In the genomic region with DNA sequence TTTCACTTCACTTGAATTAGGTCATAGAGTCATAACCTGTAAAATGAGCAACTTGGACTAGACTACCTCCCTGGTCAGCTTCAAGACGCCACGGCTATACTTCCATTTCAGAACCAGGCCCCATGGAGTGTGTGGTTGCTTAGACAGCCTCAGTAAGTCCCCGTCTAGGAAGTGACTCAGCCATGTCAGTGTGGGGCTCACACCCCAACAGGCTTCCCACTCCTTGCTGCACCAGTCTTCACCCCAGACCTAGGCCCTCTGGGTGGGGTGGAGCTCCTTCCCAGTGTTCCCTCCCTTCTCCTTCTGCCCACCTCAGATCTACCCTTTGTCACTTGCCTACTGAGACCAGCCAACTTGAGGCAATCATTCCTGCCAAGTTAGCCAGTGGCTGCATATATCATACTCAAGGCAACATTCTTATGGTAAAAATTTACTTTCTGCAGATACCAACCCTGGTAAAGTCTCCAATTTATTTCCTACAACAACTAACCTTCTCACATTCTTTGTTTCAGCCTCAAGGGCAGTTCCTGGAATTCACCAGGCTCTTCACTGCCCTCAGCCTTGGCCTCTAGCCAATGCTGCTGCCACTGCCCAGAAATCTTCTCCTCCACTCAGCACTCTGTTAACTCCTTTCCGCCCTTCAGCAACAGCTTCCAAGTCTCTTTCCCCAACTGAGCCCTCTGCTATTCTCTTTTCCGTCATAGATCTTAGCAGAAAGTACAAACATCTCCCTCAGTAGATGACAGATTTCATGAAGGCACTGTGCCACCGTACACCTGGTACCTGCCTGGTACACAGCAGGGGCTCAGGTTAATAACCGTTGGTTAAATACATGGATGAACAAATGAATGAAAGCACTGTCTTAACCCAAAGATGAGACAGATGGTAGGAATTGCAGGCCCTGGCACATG, we compare ENCODE assay signal across 8 cellular contexts. TPM values are rescaled to one million over a fixed set of nuclear protein-coding genes. Genes with fewer than 3 reads are reported as not detected.
DNase-seq lines count a peak whose midpoint lies in the region; ATAC-seq, FAIRE-seq and TF ChIP-seq lines count a peak whose summit lies in the region.

No MANE protein-coding gene starts in this region.

- no peak overlapping the region for H3K4me3 ChIP-seq in RWPE2 (ENCODE audit: severe bottlenecking)
- no peak overlapping the region for H3K4me3 ChIP-seq in heart left ventricle
- H3K4me3 ChIP-seq in small intestine (ENCODE audit: low read depth in 1 of 2, low read length in 2 of 2): no peak overlapping the region

- H3K27me3 ChIP-seq in RWPE2 (ENCODE audit: insufficient read depth, poor library complexity, severe bottlenecking) (no peaks in the 10 kb centered on the region), heart left ventricle (no peaks in the 10 kb centered on the region), small intestine (ENCODE audit: control insufficient read depth in 2 of 2, insufficient read depth in 2 of 2, low read length in 2 of 2) (no peaks in the 10 kb centered on the region)

- H3K4me1 ChIP-seq in RWPE2 (ENCODE audit: insufficient read depth, poor library complexity, severe bottlenecking) (no peaks in the 10 kb centered on the region), heart left ventricle (peaks cover 0 to 60% (median 20%) of the 10 kb centered on the region in 12 donors), small intestine (ENCODE audit: control insufficient read depth in 2 of 2, insufficient read depth in 1 of 2, low read depth in 1 of 2, low read length in 1 of 2) (peaks cover 0 to 3% of the 10 kb centered on the region in 2 donors)

- FAIRE-seq in small intestine (lab: Jason Lieb, UNC): no peak

- ATAC-seq in RWPE2 (ENCODE audit: low read depth): peak; percentile 50; the same call in 2 of the 3 replicates
- peak; percentile 88 to 96 (median 92) for ATAC-seq in heart left ventricle
- no peak for ATAC-seq in GM21786 (IDR thresholded peaks at IDR 0.05; ENCODE audit: unreplicated experiment)

- H3K27ac ChIP-seq in RWPE2 (ENCODE audit: poor library complexity, severe bottlenecking): no peak overlapping the region
- peak overlapping the region in 7 of 12 donors; percentile 54 to 82 (median 74) for H3K27ac ChIP-seq in heart left ventricle
- no peak overlapping the region for H3K27ac ChIP-seq in small intestine (ENCODE audit: low read depth in 1 of 2, low read length in 1 of 2)

- intact Hi-C loops in heart left ventricle (cut with DNase I): loop anchor here in 3 of 10 donors (2.0 to 10.0 kb wide), 2 partner anchors 78 to 88 kb away; no protein-coding TSS in a partner anchor

- DNase-seq in Kasumi-1 (lab: John Stamatoyannopoulos, UW) (peak; percentile 22 to 34), RWPE2 (ENCODE audit: low spot score) (no peak), heart left ventricle (peak; percentile 68 to 82 (median 74)), small intestine (peak; percentile 53), GM10266 (ENCODE audit: extremely low spot score) (no peak), OCI-M2 (lab: John Stamatoyannopoulos, UW; ENCODE audit: unreplicated experiment) (no peak)
- no peak for DNase-seq in stimulated activated CD4-positive, alpha-beta T cell treated with anti-CD3 and anti-CD28 coated beads, Interleukin-15, amount 100 ng/mL, for 24 hours

- WGBS in heart left ventricle, 4 donors: 60 to 66% (median 65%) methylated on average over 7 of the region's 7 CpGs
- 47 to 72% (median 62%) methylated on average over 7 of the region's 7 CpGs for WGBS in small intestine, 3 donors

- no peaks in the 10 kb centered on the region for H3K36me3 ChIP-seq in RWPE2 (ENCODE audit: low read depth)
- no peaks in the 10 kb centered on the region for H3K36me3 ChIP-seq in heart left ventricle
- H3K36me3 ChIP-seq in small intestine (ENCODE audit: control insufficient read depth in 2 of 2, insufficient read depth in 2 of 2, low read length in 2 of 2): no peaks in the 10 kb centered on the region

- TF ChIP-seq CTCF in RWPE2 (IDR thresholded peaks at IDR 0.05; ENCODE audit: poor library complexity, severe bottlenecking): no peak
- TF ChIP-seq CTCF in heart left ventricle (IDR thresholded peaks at IDR 0.05): no peak
- no peak for TF ChIP-seq CTCF in GM10266 (IDR thresholded peaks at IDR 0.05; ENCODE audit: control insufficient read depth, insufficient read depth, low read depth, missing control alignments)

- H3K9me3 ChIP-seq in RWPE2 (ENCODE audit: severe bottlenecking): no peaks in the 10 kb centered on the region
- H3K9me3 ChIP-seq in heart left ventricle: no peaks in the 10 kb centered on the region
- H3K9me3 ChIP-seq in small intestine (ENCODE audit: control insufficient read depth, low read depth): no peaks in the 10 kb centered on the region

- TF ChIP-seq POLR2A in heart left ventricle (IDR thresholded peaks at IDR 0.05): no peak

RNA-seq across cellular contexts. Expression of a gene that starts 31.3 kb away (rescaled TPM):
- 10 to 100 TPM in 6 of 9 donors, 1 to 10 TPM in 3; 7.3 to 15.2 (median 10.9) TPM for total RNA-seq in heart left ventricle
- polyA plus RNA-seq in heart left ventricle: 1 to 10 TPM; 2.7 to 6.1 TPM
- 10 to 100 TPM in 2 of 3 donors, 1 to 10 TPM in 1; 8.9 to 19.9 (median 17.6) TPM for polyA plus RNA-seq in small intestine

Comparison
In these comparisons a context has a peak if more than half of its experiments do, and no peak if none do; other contexts are left out.
1. DNase-seq: peak in Kasumi-1 (2 of 2), heart left ventricle (5 of 5) and small intestine (single experiment); none in RWPE2 (single experiment), GM10266 (single experiment), OCI-M2 (single experiment) and stimulated activated CD4-positive, alpha-beta T cell treated with anti-CD3 and anti-CD28 coated beads, Interleukin-15, amount 100 ng/mL, for 24 hours (single experiment).
2. H3K27ac ChIP-seq: peak in heart left ventricle (7 of 12); none in RWPE2 (single experiment) and small intestine (0 of 2).